38 cellular contexts compared by ENCODE assay signal in genomic region chr6:138631566-138631965, GRCh38.
"Had no signal": no experiment of that assay in that cellular context is flagged by ENCODE, and none has a peak within 500 bp of the region (broad histone marks: within the 10 kb centered on the region; RNA-seq: fewer than 3 reads in every experiment).

No MANE protein-coding gene starts in this region.

- DNase-seq: activated effector memory CD4-positive, alpha-beta T cell treated with anti-CD3 and anti-CD28 coated beads, Interleukin-2, amount 50 U/mL, for 16 hours; activated effector memory CD4-positive, alpha-beta T cell treated with Interleukin-2 at 50 U/mL for 16 hours; activated gamma-delta T cell; activated gamma-delta T cell treated with Interleukin-2 at 50 U/mL for 16 hours; activated naive CD4-positive, alpha-beta T cell; activated naive CD4-positive, alpha-beta T cell treated with anti-CD3 and anti-CD28 coated beads, Interleukin-2, amount 10 ng/mL, durations not matched to agents 7 days and 5 days; activated naive CD4-positive, alpha-beta T cell treated with anti-CD3 and anti-CD28 coated beads, Interleukin-2, amount 50 U/mL, for 16 hours; activated naive CD4-positive, alpha-beta T cell treated with Interleukin-2 at 50 U/mL for 16 hours; activated naive CD8-positive, alpha-beta T cell treated with anti-CD3 and anti-CD28 coated beads for 36 hours; activated naive CD8-positive, alpha-beta T cell treated with anti-CD3 and anti-CD28 coated beads, Interleukin-2, amount 10 ng/mL, durations not matched to agents 7 days and 5 days; activated naive CD8-positive, alpha-beta T cell treated with anti-CD3 and anti-CD28 coated beads, Interleukin-2, amount 50 U/mL, for 24 hours; activated T-cell treated with anti-CD3 and anti-CD28 coated beads, Interleukin-2, amount 50 U/mL, for 1 hour; activated T-cell treated with anti-CD3 and anti-CD28 coated beads, Interleukin-2, amount 50 U/mL, for 24 hours; activated T-cell treated with anti-CD3 and anti-CD28 coated beads, Interleukin-2, amount 50 U/mL, for 4 hours; activated T-cell treated with anti-CD3 and anti-CD28 coated beads, Interleukin-2, amount 50 U/mL, for 48 hours; activated T-cell treated with anti-CD3 and anti-CD28 coated beads, Interleukin-2, amount 50 U/mL, for 72 hours; adrenal gland; amniotic stem cell; amygdala; anterior cingulate cortex; aorta; body of pancreas; brain microvascular endothelial cell; caudate nucleus; central memory CD4-positive, alpha-beta T cell; cerebellar nuclear complex had no signal

- H3K4me1 Mint-ChIP-seq: activated naive CD4-positive, alpha-beta T cell treated with anti-CD3 and anti-CD28 coated beads, Interleukin-2, amount 10 ng/mL, durations not matched to agents 7 days and 5 days; activated naive CD4-positive, alpha-beta T cell treated with anti-CD3 and anti-CD28 coated beads, Interleukin-2, amount 50 U/mL, for 24 hours; activated naive CD8-positive, alpha-beta T cell treated with anti-CD3 and anti-CD28 coated beads for 36 hours; activated naive CD8-positive, alpha-beta T cell treated with anti-CD3 and anti-CD28 coated beads, Interleukin-2, amount 10 ng/mL, durations not matched to agents 7 days and 5 days; activated naive CD8-positive, alpha-beta T cell treated with anti-CD3 and anti-CD28 coated beads, Interleukin-2, amount 50 U/mL, for 24 hours; activated T-helper 17 cell treated with anti-CD3 and anti-CD28 coated beads, Interleukin-2, amount 50 U/mL, for 72 hours; brain; central memory CD8-positive, alpha-beta T cell had no signal

- H3K27ac ChIP-seq: adrenal gland, ascending aorta, body of pancreas, brain microvascular endothelial cell, breast epithelium, cardiac muscle cell had no signal

- H3K27me3 ChIP-seq: adrenal gland, ascending aorta, body of pancreas, brain microvascular endothelial cell, breast epithelium, cardiac muscle cell had no signal

- H3K9me3 Mint-ChIP-seq: activated naive CD4-positive, alpha-beta T cell treated with anti-CD3 and anti-CD28 coated beads, Interleukin-2, amount 10 ng/mL, durations not matched to agents 7 days and 5 days; activated naive CD4-positive, alpha-beta T cell treated with anti-CD3 and anti-CD28 coated beads, Interleukin-2, amount 50 U/mL, for 24 hours; activated naive CD4-positive, alpha-beta T cell treated with anti-CD3 and anti-CD28 coated beads, Interleukin-2, amount 50 U/mL, for 72 hours; activated naive CD8-positive, alpha-beta T cell treated with anti-CD3 and anti-CD28 coated beads, Interleukin-2, amount 10 ng/mL, durations not matched to agents 7 days and 5 days; activated naive CD8-positive, alpha-beta T cell treated with anti-CD3 and anti-CD28 coated beads, Interleukin-2, amount 50 U/mL, for 24 hours; activated T-cell treated with anti-CD3 and anti-CD28 coated beads, Interleukin-2, amount 50 U/mL, for 4 hours; activated T-cell treated with anti-CD3 and anti-CD28 coated beads, Interleukin-2, amount 50 U/mL, for 72 hours; activated T-helper 1 cell treated with anti-CD3 and anti-CD28 coated beads, Interleukin-12 subunit alpha, Interleukin-12 subunit beta, Interleukin-2, Interleukin-4 antibody, amounts not matched to agents 30 ng/mL and 10 ng/mL and 1 ng/mL, durations not matched to agents 14 hours and 24 hours and 36 hours; activated T-helper 17 cell treated with anti-CD3 and anti-CD28 coated beads, Interleukin-2, amount 50 U/mL, for 72 hours; activated T-helper 2 cell treated with anti-CD3 and anti-CD28 coated beads, Interferon-gamma antibody, Interleukin-2, Interleukin-4, amounts not matched to agents 10 μg/mL and 5 μg/mL and 100 μg/mL, durations not matched to agents 14 hours and 24 hours and 36 hours; central memory CD8-positive, alpha-beta T cell had no signal

- H3K4me3 ChIP-seq: adrenal gland, ascending aorta, body of pancreas, breast epithelium, cardiac muscle cell had no signal

- H3K4me3 Mint-ChIP-seq: activated naive CD4-positive, alpha-beta T cell treated with anti-CD3 and anti-CD28 coated beads, Interleukin-2, amount 10 ng/mL, durations not matched to agents 7 days and 5 days; activated naive CD4-positive, alpha-beta T cell treated with anti-CD3 and anti-CD28 coated beads, Interleukin-2, amount 50 U/mL, for 24 hours; activated naive CD8-positive, alpha-beta T cell; activated naive CD8-positive, alpha-beta T cell treated with anti-CD3 and anti-CD28 coated beads for 36 hours; activated naive CD8-positive, alpha-beta T cell treated with anti-CD3 and anti-CD28 coated beads, Interleukin-2, amount 10 ng/mL, durations not matched to agents 7 days and 5 days; activated naive CD8-positive, alpha-beta T cell treated with anti-CD3 and anti-CD28 coated beads, Interleukin-2, amount 50 U/mL, for 24 hours; activated T-cell treated with anti-CD3 and anti-CD28 coated beads, Interleukin-2, amount 50 U/mL, for 24 hours; activated T-cell treated with anti-CD3 and anti-CD28 coated beads, Interleukin-2, amount 50 U/mL, for 4 hours; activated T-cell treated with anti-CD3 and anti-CD28 coated beads, Interleukin-2, amount 50 U/mL, for 72 hours; activated T-helper 1 cell treated with anti-CD3 and anti-CD28 coated beads, Interleukin-12 subunit alpha, Interleukin-12 subunit beta, Interleukin-2, Interleukin-4 antibody, amounts not matched to agents 30 ng/mL and 10 ng/mL and 1 ng/mL, durations not matched to agents 14 hours and 24 hours and 36 hours; activated T-helper 17 cell treated with anti-CD3 and anti-CD28 coated beads, Interleukin-2, amount 50 U/mL, for 72 hours; brain; central memory CD8-positive, alpha-beta T cell had no signal

- H3K36me3 Mint-ChIP-seq: activated naive CD4-positive, alpha-beta T cell treated with anti-CD3 and anti-CD28 coated beads, Interleukin-2, amount 10 ng/mL, durations not matched to agents 7 days and 5 days; activated naive CD4-positive, alpha-beta T cell treated with anti-CD3 and anti-CD28 coated beads, Interleukin-2, amount 50 U/mL, for 24 hours; activated naive CD4-positive, alpha-beta T cell treated with anti-CD3 and anti-CD28 coated beads, Interleukin-2, amount 50 U/mL, for 72 hours; activated naive CD8-positive, alpha-beta T cell; activated naive CD8-positive, alpha-beta T cell treated with anti-CD3 and anti-CD28 coated beads for 36 hours; activated naive CD8-positive, alpha-beta T cell treated with anti-CD3 and anti-CD28 coated beads, Interleukin-2, amount 10 ng/mL, durations not matched to agents 7 days and 5 days; brain had no signal

- H3K36me3 ChIP-seq: adrenal gland, ascending aorta, brain microvascular endothelial cell, breast epithelium, cardiac muscle cell had no signal

- H3K4me1 ChIP-seq: adrenal gland, ascending aorta, body of pancreas, breast epithelium had no signal

- H3K9me3 ChIP-seq: ascending aorta, body of pancreas, breast epithelium had no signal

- ATAC-seq: activated naive CD4-positive, alpha-beta T cell treated with anti-CD3 and anti-CD28 coated beads, Interleukin-2, amount 50 U/mL, for 72 hours; activated naive CD8-positive, alpha-beta T cell treated with anti-CD3 and anti-CD28 coated beads, Interleukin-2, amount 50 U/mL, for 24 hours; activated T-cell treated with anti-CD3 and anti-CD28 coated beads, Interleukin-2, amount 50 U/mL, for 4 hours; activated T-cell treated with anti-CD3 and anti-CD28 coated beads, Interleukin-2, amount 50 U/mL, for 72 hours; activated T-helper 17 cell treated with anti-CD3 and anti-CD28 coated beads, Interleukin-2, amount 50 U/mL, for 72 hours; body of pancreas had no signal

- H3K27ac Mint-ChIP-seq: activated naive CD4-positive, alpha-beta T cell treated with anti-CD3 and anti-CD28 coated beads, Interleukin-2, amount 10 ng/mL, durations not matched to agents 7 days and 5 days; activated naive CD4-positive, alpha-beta T cell treated with anti-CD3 and anti-CD28 coated beads, Interleukin-2, amount 50 U/mL, for 24 hours; activated naive CD8-positive, alpha-beta T cell; activated naive CD8-positive, alpha-beta T cell treated with anti-CD3 and anti-CD28 coated beads for 36 hours; activated naive CD8-positive, alpha-beta T cell treated with anti-CD3 and anti-CD28 coated beads, Interleukin-2, amount 10 ng/mL, durations not matched to agents 7 days and 5 days; activated naive CD8-positive, alpha-beta T cell treated with anti-CD3 and anti-CD28 coated beads, Interleukin-2, amount 50 U/mL, for 24 hours; activated T-cell treated with anti-CD3 and anti-CD28 coated beads, Interleukin-2, amount 50 U/mL, for 24 hours; activated T-cell treated with anti-CD3 and anti-CD28 coated beads, Interleukin-2, amount 50 U/mL, for 72 hours; activated T-helper 1 cell treated with anti-CD3 and anti-CD28 coated beads, Interleukin-12 subunit alpha, Interleukin-12 subunit beta, Interleukin-2, Interleukin-4 antibody, amounts not matched to agents 30 ng/mL and 10 ng/mL and 1 ng/mL, durations not matched to agents 14 hours and 24 hours and 36 hours; activated T-helper 17 cell treated with anti-CD3 and anti-CD28 coated beads, Interleukin-2, amount 50 U/mL, for 72 hours; activated T-helper 2 cell treated with anti-CD3 and anti-CD28 coated beads, Interferon-gamma antibody, Interleukin-2, Interleukin-4, amounts not matched to agents 10 μg/mL and 5 μg/mL and 100 μg/mL, durations not matched to agents 14 hours and 24 hours and 36 hours; brain had no signal

- FAIRE-seq: astrocyte had no signal
